Comparison of ENCODE assay signal across 9 cellular contexts in genomic region chr17:4499431-4500187, GRCh38. TPM values are rescaled to one million over a fixed set of nuclear protein-coding genes. Genes with fewer than 3 reads are reported as not detected.
A peak's percentile ranks its signal among the peaks of the same experiment; 100 is the strongest.
DNase-seq lines count a peak whose midpoint lies in the region; ATAC-seq, FAIRE-seq and TF ChIP-seq lines count a peak whose summit lies in the region.
"Had no signal": no experiment of that assay in that cellular context is flagged by ENCODE, and none has a peak within 500 bp of the region (broad histone marks: within the 10 kb centered on the region; RNA-seq: fewer than 3 reads in every experiment).

No MANE protein-coding gene starts in this region.

- H3K36me3 Mint-ChIP-seq in endothelial cell (ENCODE audit: low read depth, unreplicated experiment) (peaks cover 12% of the 10 kb centered on the region), natural killer cell (no peaks in the 10 kb centered on the region)

- H3K4me3 Mint-ChIP-seq in endothelial cell (ENCODE audit: unreplicated experiment), result peak overlapping the region; percentile 99
- H3K4me3 Mint-ChIP-seq in natural killer cell, result peak overlapping the region; percentile 83

- no peak for FAIRE-seq in GM12891 (lab: Jason Lieb, UNC)

- H3K4me2 ChIP-seq in SU-DHL-6 (ENCODE audit: low read depth, low read length, poor library complexity, severe bottlenecking), result peak overlapping the region; percentile 59

- no peak overlapping the region for H2AFZ ChIP-seq in SU-DHL-6 (ENCODE audit: low read depth, low read length, severe bottlenecking)

- peak in 2 of 3 donors; percentile 18 to 29 for ATAC-seq in natural killer cell
- ATAC-seq in aorta (ENCODE audit: low FRiP score), result peak; percentile 19

- H4K20me1 ChIP-seq in SU-DHL-6 (ENCODE audit: low read depth, low read length), result no peaks in the 10 kb centered on the region

- no peaks in the 10 kb centered on the region for H3K9me3 ChIP-seq in SU-DHL-6 (ENCODE audit: insufficient read depth, low read length)
- H3K9me3 ChIP-seq in aorta (ENCODE audit: control insufficient read depth, low read length), result no peaks in the 10 kb centered on the region

- H3K36me3 ChIP-seq in SU-DHL-6 (ENCODE audit: low read length) (no peaks in the 10 kb centered on the region), aorta (ENCODE audit: control insufficient read depth in 1 of 2, insufficient read depth in 2 of 2, low read length in 1 of 2) (no peaks in the 10 kb centered on the region)

- no peak for TF ChIP-seq CTCF in SU-DHL-6 (IDR thresholded peaks at IDR 0.05; ENCODE audit: insufficient read depth, low read length, poor library complexity, severe bottlenecking)
- TF ChIP-seq CTCF in endothelial cell (IDR thresholded peaks at IDR 0.05; ENCODE audit: unreplicated experiment), result no peak
- TF ChIP-seq CTCF in natural killer cell (IDR thresholded peaks at IDR 0.05), result no peak

- H3K9me3 Mint-ChIP-seq in endothelial cell (ENCODE audit: unreplicated experiment) (no peaks in the 10 kb centered on the region), natural killer cell (no peaks in the 10 kb centered on the region)

- H3K27me3 ChIP-seq in SU-DHL-6 (ENCODE audit: low read length) (0 out of 2 replicates have a peak, but pooled peaks cover 5% of the 10 kb centered on the region), aorta (ENCODE audit: control insufficient read depth in 1 of 2, insufficient read depth in 2 of 2, low read length in 1 of 2) (no peaks in the 10 kb centered on the region)

- WGBS in aorta, 2 donors, result 1 to 2% methylated on average over 42 to 53 of the region's 53 CpGs

- intact Hi-C loops in natural killer cell (cut with micrococcal nuclease) (no loop called here), aorta (cut with DNase I) (loop anchor here in 1 of 2 donors (5.0 kb wide), 1 partner anchor 58 kb away; the partner anchor contains the start of gene MYBBP1A)

- in situ Hi-C loops in G401 (cut with HindIII; ENCODE audit: low sequenced_read_pairs), result no loop called here

- H3K4me1 Mint-ChIP-seq in endothelial cell (ENCODE audit: unreplicated experiment), result peaks cover 44% of the 10 kb centered on the region
- peaks cover 15 to 21% of the 10 kb centered on the region in 2 donors for H3K4me1 Mint-ChIP-seq in natural killer cell

- DNase-seq in DMS 273 (lab: John Stamatoyannopoulos, UW; ENCODE audit: unreplicated experiment) (peak; percentile 75), DMS 273 treated with DMSO at 0.1 percent for 48 hours (lab: John Stamatoyannopoulos, UW) (no peak), endothelial cell (ENCODE audit: low spot score) (peak; percentile 44), natural killer cell (no peak), aorta (no peak), GM12891 (ENCODE audit: insufficient read length, low spot score) (no peak), G401 (ENCODE audit: low spot score) (no peak)

- H3K4me1 ChIP-seq in aorta (ENCODE audit: control insufficient read depth in 1 of 2, insufficient read depth in 2 of 2, low read length in 2 of 2), result no peaks in the 10 kb centered on the region

- peak overlapping the region; percentile 91 for H3K27ac Mint-ChIP-seq in endothelial cell (ENCODE audit: unreplicated experiment)
- H3K27ac Mint-ChIP-seq in natural killer cell, result peak overlapping the region in 1 of 2 donors; percentile 23

- H3K79me2 ChIP-seq in SU-DHL-6 (ENCODE audit: insufficient read depth, low read length), result no peaks in the 10 kb centered on the region

- no peaks in the 10 kb centered on the region for H3F3A ChIP-seq in SU-DHL-6 (ENCODE audit: insufficient read depth)

- peaks cover 20% of the 10 kb centered on the region for H3K27me3 Mint-ChIP-seq in endothelial cell (ENCODE audit: unreplicated experiment)
- peaks cover 29 to 30% of the 10 kb centered on the region in 2 donors for H3K27me3 Mint-ChIP-seq in natural killer cell (ENCODE audit: low read depth in 2 of 2)

- TF ChIP-seq POLR2A in GM12891 (IDR thresholded peaks at IDR 0.05; ENCODE audit: low read depth, low read length), result no peak

- H3K27ac ChIP-seq in SU-DHL-6 (ENCODE audit: low read depth, low read length) (no peak overlapping the region), aorta (ENCODE audit: low read depth in 1 of 2, low read length in 2 of 2) (no peak overlapping the region)
- H3K27ac ChIP-seq: 22Rv1 had no signal

- no peak overlapping the region; the same call in 1 of the 2 replicates for H3K9ac ChIP-seq in SU-DHL-6 (ENCODE audit: low read length)

- H3K4me3 ChIP-seq in SU-DHL-6 (ENCODE audit: insufficient read depth, low read length, poor library complexity, severe bottlenecking), result peak overlapping the region; percentile 40
- H3K4me3 ChIP-seq in aorta (ENCODE audit: low read length in 2 of 2), result no peak overlapping the region

- H3K9me2 ChIP-seq in SU-DHL-6 (replicated peaks; ENCODE audit: insufficient read depth, low read length), result no peaks in the 10 kb centered on the region

TF ChIP-seq in GM12891, 5 proteins besides CTCF, POLR2A, EP300 and RAD21:
- TF ChIP-seq POU2F2 (IDR thresholded peaks at IDR 0.05; ENCODE audit: low read depth, low read length) (no peak), POLR2AphosphoS5 (IDR thresholded peaks at IDR 0.05; ENCODE audit: low read depth, low read length) (no peak), TAF1 (IDR thresholded peaks at IDR 0.05; ENCODE audit: low read depth, low read length) (no peak), SPI1 (IDR thresholded peaks at IDR 0.05; ENCODE audit: low read depth, low read length) (no peak), PAX5 (IDR thresholded peaks at IDR 0.05; ENCODE audit: insufficient read depth, low read length, severe bottlenecking) (no peak)

RNA-seq across cellular contexts. Expression of gene SPNS2, which starts 0.9 kb away (rescaled TPM):
- total RNA-seq in endothelial cell (ENCODE audit: unreplicated experiment) (187 TPM), natural killer cell (under 1 TPM; 0.28 to 0.93 (median 0.43) TPM), aorta (10 to 100 TPM; 31.3 to 56.2 TPM)
- polyA plus RNA-seq in aorta, result 1 to 10 TPM; 2.3 to 3.1 TPM
- polyA plus RNA-seq in GM12891 (2012; ENCODE audit: low read depth, missing spikeins), result 0.47 TPM
- total RNA-seq in G401 (2014; rRNA removed; shearing (Covaris generic)), result 58.1 and 61.5 TPM in 2 replicates

RNA-seq across cellular contexts. Expression of gene MYBBP1A, which starts 55.6 kb away (rescaled TPM):
- 32.4 TPM for total RNA-seq in endothelial cell (ENCODE audit: unreplicated experiment)
- 10 to 100 TPM; 50.5 to 58.1 (median 52.7) TPM for total RNA-seq in natural killer cell
- 10 to 100 TPM; 35.2 to 36.6 TPM for total RNA-seq in aorta
- 10 to 100 TPM in 1 of 2 donors, 1 to 10 TPM in 1; 8.0 to 37.6 TPM for polyA plus RNA-seq in aorta
- polyA plus RNA-seq in GM12891 (2012; ENCODE audit: low read depth, missing spikeins), result 41.7 TPM
- 89.3 and 91.6 TPM in 2 replicates for total RNA-seq in G401 (2014; rRNA removed; shearing (Covaris generic))

Comparison
In these comparisons a context has a peak if more than half of its experiments do, and no peak if none do; other contexts are left out.
1. DNase-seq: peak in DMS 273 (single experiment) and endothelial cell (single experiment); none in DMS 273 treated with DMSO at 0.1 percent for 48 hours (single experiment), natural killer cell (single experiment), aorta (0 of 2), GM12891 (single experiment) and G401 (single experiment).
2. RNA of gene SPNS2, which starts 0.9 kb away (total RNA-seq): 187 TPM in endothelial cell (single experiment), 58.1 to 61.5 TPM in G401 and 31.3 to 56.2 TPM in aorta; 0.28 to 0.93 TPM in natural killer cell; every median in the first group is over 10 times any median in the second.